In the genomic region with DNA sequence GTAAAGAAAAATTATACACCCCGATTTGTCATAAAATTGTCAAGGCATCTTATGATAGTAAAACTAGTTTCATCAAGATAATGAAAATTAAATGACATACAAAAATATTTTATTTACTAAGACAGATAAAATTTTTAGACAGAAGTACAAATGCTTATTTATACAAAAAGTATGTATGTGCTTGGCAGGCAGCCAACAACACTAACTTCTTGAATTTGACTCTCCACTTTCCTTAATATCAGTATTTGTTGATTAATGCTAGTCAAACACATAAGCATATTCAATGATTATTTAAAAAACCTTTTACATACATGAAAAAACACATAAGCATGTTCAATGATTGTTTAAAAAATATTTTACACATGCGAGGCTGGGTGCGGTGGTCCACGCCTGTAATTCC, we compare ENCODE assay signal across 15 cellular contexts.
DNase-seq lines count a peak whose midpoint lies in the region; ATAC-seq, FAIRE-seq and TF ChIP-seq lines count a peak whose summit lies in the region.
"Had no signal": no experiment of that assay in that cellular context is flagged by ENCODE, and none has a peak within 500 bp of the region (broad histone marks: within the 10 kb centered on the region; RNA-seq: fewer than 3 reads in every experiment).

No MANE protein-coding gene starts in this region.

- in situ Hi-C loops in HepG2 (cut with HindIII; ENCODE audit: extremely low pct_ligation_motif_present, low pct_unique_long_range_greater_than_20kb) (no loop called here), brain microvascular endothelial cell (cut with HindIII; ENCODE audit: low pct_ligation_motif_present, low sequenced_read_pairs) (no loop called here), GM23248 (cut with MboI) (no loop called here)

- TF ChIP-seq EP300 in HepG2 (IDR thresholded peaks at IDR 0.05; ENCODE audit: low read depth in 2 of 2, low read length in 2 of 2): no peak
- no peak for TF ChIP-seq EP300 in HepG2 (CRISPR knock-in tag; IDR thresholded peaks at IDR 0.05; ENCODE audit: borderline replicate concordance)

- TF ChIP-seq POLR2A in HepG2 (IDR thresholded peaks at IDR 0.05; ENCODE audit: insufficient read depth in 1 of 2, low read depth in 2 of 2, low read length in 2 of 2): no peak
- no peak for TF ChIP-seq POLR2A in right lobe of liver (IDR thresholded peaks at IDR 0.05)

- H3K9me3 ChIP-seq in HepG2 (ENCODE audit: low read length) (no peaks in the 10 kb centered on the region), right lobe of liver (no peaks in the 10 kb centered on the region), GM23248 (ENCODE audit: low read depth) (peaks cover 4% of the 10 kb centered on the region)
- H3K9me3 ChIP-seq: BLaER1 treated with 17β-estradiol and CSF1 and Interleukin-3, amounts not matched to agents 10 nM and 100 nM had no signal

- H3K27ac ChIP-seq in HepG2 (ENCODE audit: extremely low read length, insufficient read depth, low read length) (no peak overlapping the region), right lobe of liver (no peak overlapping the region), brain microvascular endothelial cell (no peak overlapping the region), GM23248 (no peak overlapping the region)
- H3K27ac ChIP-seq: BLaER1 treated with 17β-estradiol and CSF1 and Interleukin-3, amounts not matched to agents 10 nM and 100 nM had no signal

- peak; percentile 12 for FAIRE-seq in HepG2 (lab: Jason Lieb, UNC)
- FAIRE-seq: G401.6, GM12891, GM19239 had no signal

- H3K36me3 ChIP-seq in HepG2 (replicated peaks in 1 of 2; ENCODE audit: control insufficient read depth in 1 of 2, insufficient read depth in 2 of 2, low read length in 2 of 2): no peaks in the 10 kb centered on the region
- no peaks in the 10 kb centered on the region for H3K36me3 ChIP-seq in right lobe of liver
- H3K36me3 ChIP-seq in brain microvascular endothelial cell (replicated peaks): no peaks in the 10 kb centered on the region
- no peaks in the 10 kb centered on the region for H3K36me3 ChIP-seq in GM23248 (ENCODE audit: low read depth)
- H3K36me3 ChIP-seq: BLaER1 treated with 17β-estradiol and CSF1 and Interleukin-3, amounts not matched to agents 10 nM and 100 nM had no signal

- H3K4me3 ChIP-seq in HepG2 (replicated peaks in 1 of 3; ENCODE audit: insufficient read depth in 1 of 3, low read depth in 2 of 3, low read length in 3 of 3) (no peak overlapping the region), right lobe of liver (no peak overlapping the region), brain microvascular endothelial cell (ENCODE audit: low read depth, low read length) (no peak overlapping the region), GM23248 (no peak overlapping the region)
- H3K4me3 ChIP-seq: BLaER1 treated with 17β-estradiol and CSF1 and Interleukin-3, amounts not matched to agents 10 nM and 100 nM; GM23338 had no signal

- TF ChIP-seq RAD21 in HepG2 (CRISPR knock-in tag; IDR thresholded peaks at IDR 0.05): no peak

- H3K4me1 ChIP-seq in HepG2 (ENCODE audit: insufficient read depth, low read length) (no peaks in the 10 kb centered on the region), right lobe of liver (no peaks in the 10 kb centered on the region), GM23248 (ENCODE audit: insufficient read depth) (no peaks in the 10 kb centered on the region)
- H3K4me1 ChIP-seq: BLaER1 treated with 17β-estradiol and CSF1 and Interleukin-3, amounts not matched to agents 10 nM and 100 nM had no signal

- no TSS peak for BruUV-seq in HepG2 (replicated peaks; lab: Mats Ljungman, UMichigan)

- no peak overlapping the region for H3K4me2 ChIP-seq in HepG2 (ENCODE audit: low read depth, low read length)
- no peak overlapping the region for H3K4me2 ChIP-seq in GM23248 (ENCODE audit: unreplicated experiment)
- H3K4me2 ChIP-seq: BLaER1 treated with 17β-estradiol and CSF1 and Interleukin-3, amounts not matched to agents 10 nM and 100 nM; GM23338 had no signal

- no peak for TF ChIP-seq CTCF in HepG2 (CRISPR knock-in tag; IDR thresholded peaks at IDR 0.05)
- no peak for TF ChIP-seq CTCF in right lobe of liver (IDR thresholded peaks at IDR 0.05)
- no peak for TF ChIP-seq CTCF in brain microvascular endothelial cell (IDR thresholded peaks at IDR 0.05; ENCODE audit: low read depth, low read length, missing control alignments)

- no peak for ATAC-seq in HepG2
- no peak for ATAC-seq in right lobe of liver
- no peak for ATAC-seq in GM21786 (IDR thresholded peaks at IDR 0.05; ENCODE audit: unreplicated experiment)
- ATAC-seq in HG03457 (IDR thresholded peaks at IDR 0.05; ENCODE audit: unreplicated experiment): no peak
- ATAC-seq: CD8-positive, alpha-beta T cell; GM23338 had no signal

- no peaks in the 10 kb centered on the region for H3F3A ChIP-seq in GM23248 (ENCODE audit: insufficient read depth)

- 60% methylated on average over 4 of the region's 4 CpGs for WGBS in HepG2 (ENCODE audit: low lambda C conversion rate)
- 58% methylated on average over 4 of the region's 4 CpGs for WGBS in right lobe of liver (ENCODE audit: insufficient coverage, low coverage, low lambda C conversion rate, missing lambda C conversion rate)
- WGBS in GM23248 (ENCODE audit: low coverage in 1 of 2, low lambda C conversion rate in 2 of 2, missing lambda C conversion rate in 2 of 2), 2 experiments: 52 to 54% methylated on average over 4 of the region's 4 CpGs

- POLR2A ChIA-PET in HepG2 (lab: Yijun Ruan, JAX): no interaction called here

- no peaks in the 10 kb centered on the region for H3K79me2 ChIP-seq in HepG2 (ENCODE audit: insufficient read depth, low read length)
- no peaks in the 10 kb centered on the region for H3K79me2 ChIP-seq in GM23248 (ENCODE audit: insufficient read depth)

- intact Hi-C loops in HepG2 (cut with micrococcal nuclease; ENCODE audit: unreplicated experiment) (no loop called here), right lobe of liver (cut with DNase I) (no loop called here)

- H3K27me3 ChIP-seq in HepG2 (ENCODE audit: control insufficient read depth in 1 of 2, insufficient read depth in 2 of 2, low read length in 2 of 2) (no peaks in the 10 kb centered on the region), right lobe of liver (no peaks in the 10 kb centered on the region), brain microvascular endothelial cell (replicated peaks) (no peaks in the 10 kb centered on the region), GM23248 (replicated peaks; ENCODE audit: insufficient read depth) (no peaks in the 10 kb centered on the region)
- H3K27me3 ChIP-seq: BLaER1 treated with 17β-estradiol and CSF1 and Interleukin-3, amounts not matched to agents 10 nM and 100 nM had no signal

- DNase-seq in HepG2 (ENCODE audit: low spot score): no peak
- no peak for DNase-seq in right lobe of liver
- DNase-seq in brain microvascular endothelial cell: peak; percentile 7
- DNase-seq in iris pigment epithelial cell (ENCODE audit: low read depth): peak; percentile 24
- DNase-seq in GM23248: no peak
- DNase-seq: Calu3; CD8-positive, alpha-beta T cell; HCEC 1CT had no signal

- H4K20me1 ChIP-seq in HepG2 (ENCODE audit: insufficient read depth, low read length) (no peaks in the 10 kb centered on the region), GM23248 (ENCODE audit: insufficient read depth) (no peaks in the 10 kb centered on the region)
- H4K20me1 ChIP-seq: BLaER1 treated with 17β-estradiol and CSF1 and Interleukin-3, amounts not matched to agents 10 nM and 100 nM had no signal

- no peak overlapping the region for H3K9ac ChIP-seq in HepG2 (ENCODE audit: insufficient read depth, low read depth, low read length)
- H3K9ac ChIP-seq in GM23248: no peak overlapping the region
- H3K9ac ChIP-seq: BLaER1 treated with 17β-estradiol and CSF1 and Interleukin-3, amounts not matched to agents 10 nM and 100 nM had no signal

- CTCF ChIA-PET in HepG2 (lab: Yijun Ruan, JAX; ENCODE audit: low intra/inter-chr PET ratio, low total read pairs): no interaction called here

- no peaks in the 10 kb centered on the region for H3K9me2 ChIP-seq in GM23248 (ENCODE audit: insufficient read depth)

- no peak overlapping the region for H2AFZ ChIP-seq in HepG2 (ENCODE audit: low read length)
- no peak overlapping the region for H2AFZ ChIP-seq in GM23248
- H2AFZ ChIP-seq: GM23338 had no signal

TF ChIP-seq in HepG2, 621 proteins besides CTCF, POLR2A, EP300 and RAD21 (continues in another document):
- TF ChIP-seq MAFF (IDR thresholded peaks at IDR 0.05; ENCODE audit: low read depth, low read length) (no peak), ZNF549 (CRISPR knock-in tag; IDR thresholded peaks at IDR 0.05) (no peak), ZNF768 (CRISPR knock-in tag; IDR thresholded peaks at IDR 0.05) (no peak), ZNF34 (CRISPR knock-in tag; IDR thresholded peaks at IDR 0.05; ENCODE audit: borderline replicate concordance) (no peak), PHF5A (CRISPR knock-in tag; IDR thresholded peaks at IDR 0.05; ENCODE audit: low read depth, unreplicated experiment) (no peak), ZNF713 (CRISPR knock-in tag; IDR thresholded peaks at IDR 0.05) (no peak)
- TF ChIP-seq, protein P1, sequence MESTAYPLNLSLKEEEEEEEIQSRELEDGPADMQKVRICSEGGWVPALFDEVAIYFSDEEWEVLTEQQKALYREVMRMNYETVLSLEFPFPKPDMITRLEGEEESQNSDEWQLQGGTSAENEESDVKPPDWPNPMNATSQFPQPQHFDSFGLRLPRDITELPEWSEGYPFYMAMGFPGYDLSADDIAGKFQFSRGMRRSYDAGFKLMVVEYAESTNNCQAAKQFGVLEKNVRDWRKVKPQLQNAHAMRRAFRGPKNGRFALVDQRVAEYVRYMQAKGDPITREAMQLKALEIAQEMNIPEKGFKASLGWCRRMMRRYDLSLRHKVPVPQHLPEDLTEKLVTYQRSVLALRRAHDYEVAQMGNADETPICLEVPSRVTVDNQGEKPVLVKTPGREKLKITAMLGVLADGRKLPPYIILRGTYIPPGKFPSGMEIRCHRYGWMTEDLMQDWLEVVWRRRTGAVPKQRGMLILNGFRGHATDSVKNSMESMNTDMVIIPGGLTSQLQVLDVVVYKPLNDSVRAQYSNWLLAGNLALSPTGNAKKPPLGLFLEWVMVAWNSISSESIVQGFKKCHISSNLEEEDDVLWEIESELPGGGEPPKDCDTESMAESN (CRISPR knock-in tag; conservative IDR thresholded peaks at IDR 0.05): no peak

Comparison
In these comparisons a context has a peak if more than half of its experiments do, and no peak if none do; other contexts are left out.
1. DNase-seq: peak in brain microvascular endothelial cell (single experiment) and iris pigment epithelial cell (single experiment); none in HepG2 (single experiment), right lobe of liver (0 of 3) and GM23248 (single experiment).